Comparison of ENCODE assay signal across 8 cellular contexts in genomic region chr12:102120564-102120873, GRCh38. TPM values are rescaled to one million over a fixed set of nuclear protein-coding genes. Genes with fewer than 3 reads are reported as not detected.
DNase-seq lines count a peak whose midpoint lies in the region; ATAC-seq and TF ChIP-seq lines count a peak whose summit lies in the region.

No MANE protein-coding gene starts in this region.

- H3K36me3 Mint-ChIP-seq in activated naive CD4-positive, alpha-beta T cell treated with anti-CD3 and anti-CD28 coated beads, Interleukin-2, amount 10 ng/mL, durations not matched to agents 7 days and 5 days = peaks cover 34% of the 10 kb centered on the region
- H3K36me3 Mint-ChIP-seq in activated T-helper 17 cell treated with anti-CD3 and anti-CD28 coated beads, Interleukin-2, amount 50 U/mL, for 72 hours (ENCODE audit: low read depth) = peaks cover 39% of the 10 kb centered on the region
- peaks cover 17% of the 10 kb centered on the region for H3K36me3 Mint-ChIP-seq in type B pancreatic cell

- CTCF ChIA-PET in activated naive CD4-positive, alpha-beta T cell treated with anti-CD3 and anti-CD28 coated beads, Interleukin-2, amount 10 ng/mL, durations not matched to agents 7 days and 5 days (lab: Charles Lee) = interaction anchor here (2.3 kb wide), 1 partner anchor 49 kb away, joined by 7 read pairs; no protein-coding TSS in a partner anchor

- no peak for ATAC-seq in activated T-helper 17 cell treated with anti-CD3 and anti-CD28 coated beads, Interleukin-2, amount 50 U/mL, for 72 hours (replicated peaks)

- no peaks in the 10 kb centered on the region for H3K27me3 Mint-ChIP-seq in activated naive CD4-positive, alpha-beta T cell treated with anti-CD3 and anti-CD28 coated beads, Interleukin-2, amount 10 ng/mL, durations not matched to agents 7 days and 5 days
- H3K27me3 Mint-ChIP-seq in activated T-helper 17 cell treated with anti-CD3 and anti-CD28 coated beads, Interleukin-2, amount 50 U/mL, for 72 hours = no peaks in the 10 kb centered on the region
- no peaks in the 10 kb centered on the region for H3K27me3 Mint-ChIP-seq in type B pancreatic cell

- no peak for TF ChIP-seq CTCF in type B pancreatic cell (conservative IDR thresholded peaks at IDR 0.05)

- H3K27ac Mint-ChIP-seq in activated naive CD4-positive, alpha-beta T cell treated with anti-CD3 and anti-CD28 coated beads, Interleukin-2, amount 10 ng/mL, durations not matched to agents 7 days and 5 days = peak overlapping the region; percentile 86
- peak overlapping the region; percentile 88 for H3K27ac Mint-ChIP-seq in activated T-helper 17 cell treated with anti-CD3 and anti-CD28 coated beads, Interleukin-2, amount 50 U/mL, for 72 hours
- peak overlapping the region; percentile 94 for H3K27ac Mint-ChIP-seq in type B pancreatic cell

- no peak for DNase-seq in activated naive CD4-positive, alpha-beta T cell treated with anti-CD3 and anti-CD28 coated beads, Interleukin-2, amount 10 ng/mL, durations not matched to agents 7 days and 5 days
- no peak for DNase-seq in activated naive CD4-positive, alpha-beta T cell (lab: John Stamatoyannopoulos, UW)
- peak; percentile 39 for DNase-seq in kidney tubule cell (ENCODE audit: low spot score)
- no peak for DNase-seq in type B pancreatic cell (ENCODE audit: extremely low spot score, unreplicated experiment)
- DNase-seq in midbrain (lab: John Stamatoyannopoulos, UW) = no peak
- DNase-seq in HuH-7.5 (ENCODE audit: low spot score) = no peak
- no peak for DNase-seq in NCI-H146 treated with DMSO at 0.1 percent for 48 hours (lab: John Stamatoyannopoulos, UW; ENCODE audit: unreplicated experiment)

- peak overlapping the region; percentile 93 for H3K4me3 Mint-ChIP-seq in activated naive CD4-positive, alpha-beta T cell treated with anti-CD3 and anti-CD28 coated beads, Interleukin-2, amount 10 ng/mL, durations not matched to agents 7 days and 5 days
- peak overlapping the region; percentile 91 for H3K4me3 Mint-ChIP-seq in activated T-helper 17 cell treated with anti-CD3 and anti-CD28 coated beads, Interleukin-2, amount 50 U/mL, for 72 hours
- H3K4me3 Mint-ChIP-seq in type B pancreatic cell = peak overlapping the region; percentile 91

- H3K9me3 Mint-ChIP-seq in activated naive CD4-positive, alpha-beta T cell treated with anti-CD3 and anti-CD28 coated beads, Interleukin-2, amount 10 ng/mL, durations not matched to agents 7 days and 5 days = no peaks in the 10 kb centered on the region
- no peaks in the 10 kb centered on the region for H3K9me3 Mint-ChIP-seq in activated T-helper 17 cell treated with anti-CD3 and anti-CD28 coated beads, Interleukin-2, amount 50 U/mL, for 72 hours
- no peaks in the 10 kb centered on the region for H3K9me3 Mint-ChIP-seq in type B pancreatic cell

- H3K4me1 Mint-ChIP-seq in activated naive CD4-positive, alpha-beta T cell treated with anti-CD3 and anti-CD28 coated beads, Interleukin-2, amount 10 ng/mL, durations not matched to agents 7 days and 5 days = peaks cover 46% of the 10 kb centered on the region
- peaks cover 9% of the 10 kb centered on the region for H3K4me1 Mint-ChIP-seq in activated T-helper 17 cell treated with anti-CD3 and anti-CD28 coated beads, Interleukin-2, amount 50 U/mL, for 72 hours
- H3K4me1 Mint-ChIP-seq in type B pancreatic cell (ENCODE audit: unreplicated experiment) = peaks cover 8% of the 10 kb centered on the region

RNA-seq across cellular contexts. Expression of gene PARPBP, which starts 0.5 kb away (rescaled TPM):
- total RNA-seq in activated T-helper 17 cell treated with anti-CD3 and anti-CD28 coated beads, Interleukin-2, amount 50 U/mL, for 72 hours = 10 to 100 TPM; 23.7 to 35.2 TPM
- total RNA-seq in type B pancreatic cell (ENCODE audit: low replicate concordance) = 6.2 and 19.0 TPM in 2 replicates

RNA-seq across cellular contexts. Expression of gene NUP37, which starts 0.6 kb away (rescaled TPM):
- total RNA-seq in activated T-helper 17 cell treated with anti-CD3 and anti-CD28 coated beads, Interleukin-2, amount 50 U/mL, for 72 hours = 10 to 100 TPM; 63.6 to 80.7 TPM
- total RNA-seq in type B pancreatic cell (ENCODE audit: low replicate concordance) = 34.3 and 39.2 TPM in 2 replicates

RNA-seq across cellular contexts. Expression of gene WASHC3, which starts 58.7 kb away (rescaled TPM):
- 10 to 100 TPM; 39.9 to 40.6 TPM for total RNA-seq in activated T-helper 17 cell treated with anti-CD3 and anti-CD28 coated beads, Interleukin-2, amount 50 U/mL, for 72 hours
- total RNA-seq in type B pancreatic cell (ENCODE audit: low replicate concordance) = 19.2 and 21.1 TPM in 2 replicates
